ENCODE assay signal across 8 cellular contexts in genomic region chr21:25790122-25790951, GRCh38. TPM values are rescaled to one million over a fixed set of nuclear protein-coding genes. Genes with fewer than 3 reads are reported as not detected.
A peak's percentile ranks its signal among the peaks of the same experiment; 100 is the strongest.
DNase-seq lines count a peak whose midpoint lies in the region; ATAC-seq and TF ChIP-seq lines count a peak whose summit lies in the region.

No MANE protein-coding gene starts in this region.

- H3K4me1 Mint-ChIP-seq in Calu3 (ENCODE audit: low read depth, unreplicated experiment), result no peaks in the 10 kb centered on the region

- CTCF ChIA-PET in Calu3 (lab: Charles Lee), result interaction anchor here (1.1 kb wide), 1 partner anchor 9 kb away, joined by 3 read pairs; no protein-coding TSS in a partner anchor

- intact Hi-C loops in Calu3 (cut with micrococcal nuclease; ENCODE audit: unreplicated experiment) (loop anchor here (5.0 kb wide), 1 partner anchor 72 kb away; no protein-coding TSS in a partner anchor), left lung (cut with DNase I) (no loop called here)

- BruUV-seq in Calu3 (replicated peaks; lab: Mats Ljungman, UMichigan), result no TSS peak

- no peaks in the 10 kb centered on the region for H3K36me3 Mint-ChIP-seq in Calu3 (ENCODE audit: insufficient read depth, unreplicated experiment)

- TF ChIP-seq CTCF in Calu3 (IDR thresholded peaks at IDR 0.05; ENCODE audit: unreplicated experiment) (no peak), left lung (IDR thresholded peaks at IDR 0.05) (no peak)

- H3K4me3 ChIP-seq in left lung, result peak overlapping the region in 1 of 2 donors; percentile 9

- DNase-seq in Calu3, result peak; percentile 21
- DNase-seq in HT-29 (ENCODE audit: low spot score), result peak; percentile 16
- DNase-seq in RKO (ENCODE audit: low spot score), result peak; percentile 76
- peak; percentile 3 for DNase-seq in central memory CD4-positive, alpha-beta T cell
- DNase-seq in left lung, result no peak
- DNase-seq in stromal cell of bone marrow (ENCODE audit: low read depth), result peak; percentile 26
- DNase-seq in OCI-M2 (lab: John Stamatoyannopoulos, UW; ENCODE audit: unreplicated experiment), result no peak

- H3K27me3 ChIP-seq in left lung, result peaks cover 6 to 11% of the 10 kb centered on the region in 2 donors

- no peak overlapping the region for H3K27ac ChIP-seq in left lung

- H3K36me3 ChIP-seq in left lung, result no peaks in the 10 kb centered on the region

- peak overlapping the region; percentile 71 for H3K27ac Mint-ChIP-seq in Calu3 (ENCODE audit: unreplicated experiment)

- H3K4me1 ChIP-seq in left lung, result peaks cover 0 to 4% of the 10 kb centered on the region in 2 donors

- no peaks in the 10 kb centered on the region for H3K9me3 ChIP-seq in left lung

- peak overlapping the region; percentile 68 for H3K4me3 Mint-ChIP-seq in Calu3 (ENCODE audit: low read depth, unreplicated experiment)

- no peaks in the 10 kb centered on the region for H3K9me3 Mint-ChIP-seq in Calu3 (ENCODE audit: low read depth, unreplicated experiment)

- H3K27me3 Mint-ChIP-seq in Calu3 (ENCODE audit: unreplicated experiment), result peaks cover 3% of the 10 kb centered on the region

- ATAC-seq in GM19324 (IDR thresholded peaks at IDR 0.05; ENCODE audit: low FRiP score, unreplicated experiment), result peak; percentile 62
- ATAC-seq in left lung, result peak; percentile 57

RNA-seq across cellular contexts. Expression of gene GABPA, which starts 55.6 kb away (rescaled TPM):
- total RNA-seq in Calu3 (2022), result 10.3 and 11.1 TPM in 2 replicates
- total RNA-seq in HT-29 (2014; rRNA removed; shearing (Covaris generic)), result 5.9 and 6.3 TPM in 2 replicates
- total RNA-seq in left lung, result 10 to 100 TPM; 23.5 to 23.6 TPM

RNA-seq across cellular contexts. Expression of gene ATP5PF, which starts 55.6 kb away (rescaled TPM):
- total RNA-seq in Calu3 (2022) (91.0 and 95.2 TPM in 2 replicates), left lung (100 to 1,000 TPM; 102 to 104 TPM)
- total RNA-seq in HT-29 (2014; rRNA removed; shearing (Covaris generic)), result 34.5 and 46.0 TPM in 2 replicates

Comparison
In these comparisons a context has a peak if more than half of its experiments do, and no peak if none do; other contexts are left out.
1. DNase-seq: peak in Calu3 (single experiment), HT-29 (single experiment), RKO (single experiment), central memory CD4-positive, alpha-beta T cell (single experiment) and stromal cell of bone marrow (single experiment); none in left lung (0 of 2) and OCI-M2 (single experiment).